In the genomic region with DNA sequence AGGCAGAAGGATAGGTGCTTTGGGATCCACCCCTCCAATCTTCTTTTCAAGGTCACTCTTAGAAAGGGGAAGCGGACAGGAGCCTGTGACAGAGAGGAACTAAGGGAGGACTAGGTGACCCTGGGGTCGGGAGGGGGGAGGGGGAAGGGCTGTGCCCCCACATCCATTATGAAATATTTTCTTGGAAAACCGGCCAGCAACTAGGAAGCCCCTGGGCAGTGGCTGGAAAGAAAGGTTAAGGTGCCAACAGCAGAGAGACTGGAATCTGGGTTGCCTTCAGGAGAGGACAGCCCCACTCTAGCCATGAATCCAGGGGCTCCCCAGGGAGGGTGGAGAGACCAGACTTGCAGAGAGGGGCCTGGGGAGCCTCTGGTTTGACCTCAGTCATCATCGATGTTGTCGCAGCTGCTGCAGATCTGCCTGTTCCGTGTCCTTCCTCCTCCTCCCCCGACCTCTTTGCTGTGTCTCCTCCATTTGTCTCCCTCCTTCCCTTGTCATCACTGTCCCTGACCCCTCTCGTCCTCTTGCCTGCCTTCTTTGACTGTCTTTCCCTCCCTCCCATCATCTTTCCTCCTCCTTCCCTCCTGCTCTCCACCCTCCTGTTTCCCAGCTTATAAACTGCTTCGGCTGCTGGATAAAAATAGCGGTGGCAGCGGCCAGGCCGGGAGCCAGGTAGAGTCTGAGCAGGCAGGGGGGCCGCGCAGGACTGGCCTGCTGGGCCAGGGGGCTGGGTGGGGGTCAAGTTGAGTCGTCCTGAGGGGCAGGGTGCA, we compare ENCODE assay signal across 7 cellular contexts. TPM values are rescaled to one million over a fixed set of nuclear protein-coding genes. Genes with fewer than 3 reads are reported as not detected.
DNase-seq lines count a peak whose midpoint lies in the region; ATAC-seq and TF ChIP-seq lines count a peak whose summit lies in the region.
"Had no signal": no experiment of that assay in that cellular context is flagged by ENCODE, and none has a peak within 500 bp of the region (broad histone marks: within the 10 kb centered on the region; RNA-seq: fewer than 3 reads in every experiment).

No MANE protein-coding gene starts in this region.

- H2BK15ac ChIP-seq in IMR-90 (ENCODE audit: low read depth, low read length) = no peak overlapping the region

- no peak overlapping the region for H2AK9ac ChIP-seq in IMR-90 (replicated peaks; ENCODE audit: low read depth, low read length, poor library complexity)

- no peaks in the 10 kb centered on the region for H4K20me1 ChIP-seq in IMR-90 (ENCODE audit: insufficient read depth, low read length)
- H4K20me1 ChIP-seq in mammary epithelial cell (ENCODE audit: insufficient read depth, low read length) = no peaks in the 10 kb centered on the region
- no peaks in the 10 kb centered on the region for H4K20me1 ChIP-seq in osteoblast (ENCODE audit: insufficient read depth, low read length)

- no peak overlapping the region for H3K4me3 ChIP-seq in IMR-90 (ENCODE audit: insufficient read depth, low read depth, low read length)
- H3K4me3 ChIP-seq in mammary epithelial cell (replicated peaks in 1 of 3; ENCODE audit: insufficient read depth in 1 of 3, low read depth in 2 of 3, low read length in 3 of 3) = peak overlapping the region in 1 of 3 experiments; percentile 22
- H3K4me3 ChIP-seq in osteoblast (ENCODE audit: insufficient read depth, low read length) = no peak overlapping the region

- CTCF ChIA-PET in IMR-90 (lab: Yijun Ruan, JAX) = no interaction called here
- CTCF ChIA-PET in mammary epithelial cell (lab: Charles Lee; ENCODE audit: low non-redundant PET) = no interaction called here

- H3K4me1 ChIP-seq in IMR-90 (ENCODE audit: control insufficient read depth, insufficient read depth, low read length) (peaks cover 12% of the 10 kb centered on the region), mammary epithelial cell (ENCODE audit: insufficient read depth, low read length) (peaks cover 74% of the 10 kb centered on the region), osteoblast (ENCODE audit: insufficient read depth, low read length) (peaks cover 31% of the 10 kb centered on the region)

- TF ChIP-seq CTCF in IMR-90 (conservative IDR thresholded peaks at IDR 0.05; ENCODE audit: low read depth, low read length) (no peak), mammary epithelial cell (conservative IDR thresholded peaks at IDR 0.05 in 1 of 2, IDR thresholded peaks at IDR 0.05 in 1 of 2; ENCODE audit: extremely low read depth in 1 of 2, insufficient read depth in 1 of 2, low read depth in 1 of 2, low read length in 2 of 2) (no peak), osteoblast (IDR thresholded peaks at IDR 0.05; ENCODE audit: extremely low read depth, low read depth, low read length) (no peak)

- no peak overlapping the region for H2BK120ac ChIP-seq in IMR-90 (ENCODE audit: low read depth, low read length)

- no peak overlapping the region for H2AK5ac ChIP-seq in IMR-90 (ENCODE audit: low read depth, low read length)

- dilution Hi-C loops in IMR-90 (cut with HindIII; ENCODE audit: low sequenced_read_pairs, unreplicated experiment) = no loop called here
- dilution Hi-C loops in mammary epithelial cell (cut with HindIII; ENCODE audit: low sequenced_read_pairs) = no loop called here

- H3K9me1 ChIP-seq in IMR-90 (ENCODE audit: insufficient read depth, low read length) = no peaks in the 10 kb centered on the region

- no TSS peak for BruUV-seq in IMR-90 (replicated peaks; lab: Mats Ljungman, UMichigan)
- BruUV-seq in mammary epithelial cell (replicated peaks; lab: Mats Ljungman, UMichigan) = no TSS peak

- peak overlapping the region; percentile 40 for H2AFZ ChIP-seq in IMR-90 (replicated peaks; ENCODE audit: low read length, poor library complexity)
- H2AFZ ChIP-seq in mammary epithelial cell (ENCODE audit: low read depth, low read length) = peak overlapping the region; percentile 40
- peak overlapping the region; percentile 62 for H2AFZ ChIP-seq in osteoblast (ENCODE audit: low read length)

- intact Hi-C loops in IMR-90 (cut with micrococcal nuclease) (no loop called here), mammary epithelial cell (cut with micrococcal nuclease) (no loop called here)

- H3K79me1 ChIP-seq in IMR-90 (ENCODE audit: low read depth in 1 of 2, low read length in 2 of 2) = peaks cover 0 to 8% of the 10 kb centered on the region in 2 experiments; a peak in 1 of 4 replicates

- in situ Hi-C loops in IMR-90 (cut with MboI; ENCODE audit: low sequenced_read_pairs) (no loop called here), mammary epithelial cell (cut with MboI; ENCODE audit: low sequenced_read_pairs in 2 of 2) (loop anchor here in 1 of 2 donors (25.0 kb wide), 1 partner anchor 139 kb away; no protein-coding TSS in a partner anchor), ACHN (cut with HindIII; ENCODE audit: low pct_ligation_motif_present, low pct_unique_long_range_greater_than_20kb, low sequenced_read_pairs) (no loop called here)

- H3K23ac ChIP-seq in IMR-90 (ENCODE audit: low read depth, low read length) = no peak overlapping the region

- DNase-seq in IMR-90 (no peak), mammary epithelial cell (no peak), osteoblast (ENCODE audit: insufficient read length, low spot score, missing footprints) (peak; percentile 83), ACHN (no peak)
- DNase-seq: NCI-H2029 treated with DMSO at 0.1 percent for 48 hours had no signal

- WGBS in IMR-90 (ENCODE audit: extremely low coverage in 2 of 2, insufficient read length in 1 of 2), 2 experiments = 70% methylated on average over 2 of the region's 15 CpGs; no CpG with 5 or more reads in 1 of the 2 experiments
- 15% methylated on average over 3 of the region's 15 CpGs for WGBS in mammary epithelial cell (ENCODE audit: low coverage, missing lambda C conversion rate)

- H3K9me3 ChIP-seq in IMR-90 (ENCODE audit: control insufficient read depth, insufficient read depth, low read length) (no peaks in the 10 kb centered on the region), mammary epithelial cell (replicated peaks; ENCODE audit: insufficient read depth, low read length) (no peaks in the 10 kb centered on the region), osteoblast (ENCODE audit: low read depth, low read length) (no peaks in the 10 kb centered on the region)

- no peak overlapping the region for H3K9ac ChIP-seq in IMR-90 (ENCODE audit: low read depth, low read length)
- H3K9ac ChIP-seq in mammary epithelial cell (ENCODE audit: insufficient read depth, low read length) = peak overlapping the region; percentile 40

- no peak for TF ChIP-seq POLR2A in IMR-90 (IDR thresholded peaks at IDR 0.05; ENCODE audit: low read depth, low read length)

- H4K5ac ChIP-seq in IMR-90 (ENCODE audit: low read depth, low read length) = no peak overlapping the region

- ATAC-seq in IMR-90 (ENCODE audit: low read depth) = no peak
- ATAC-seq in GM18868 (IDR thresholded peaks at IDR 0.05; ENCODE audit: unreplicated experiment) = no peak
- no peak for ATAC-seq in GM18861 (IDR thresholded peaks at IDR 0.05; ENCODE audit: unreplicated experiment)

- H2BK20ac ChIP-seq in IMR-90 (ENCODE audit: low read depth, low read length) = no peak overlapping the region

- H3K18ac ChIP-seq in IMR-90 (ENCODE audit: low read depth, low read length) = no peak overlapping the region

- POLR2A ChIA-PET in IMR-90 (lab: Charles Lee; ENCODE audit: unreplicated experiment) = no interaction called here

- H3K79me2 ChIP-seq in mammary epithelial cell (ENCODE audit: insufficient read depth, low read length) = peaks cover 46% of the 10 kb centered on the region
- H3K79me2 ChIP-seq in osteoblast (ENCODE audit: insufficient read depth, low read length) = peaks cover 20% of the 10 kb centered on the region

- H3K14ac ChIP-seq in IMR-90 (replicated peaks; ENCODE audit: low read depth, low read length) = no peak overlapping the region

- no peak overlapping the region for H3K4ac ChIP-seq in IMR-90 (ENCODE audit: low read depth, low read length)

- no peak for TF ChIP-seq RAD21 in IMR-90 (IDR thresholded peaks at IDR 0.05; ENCODE audit: low read length)

- H3K36me3 ChIP-seq in IMR-90 (ENCODE audit: control insufficient read depth, insufficient read depth, low read length) = no peaks in the 10 kb centered on the region
- H3K36me3 ChIP-seq in mammary epithelial cell (ENCODE audit: insufficient read depth, low read length) = peaks cover 2% of the 10 kb centered on the region
- no peaks in the 10 kb centered on the region for H3K36me3 ChIP-seq in osteoblast (ENCODE audit: insufficient read depth, low read length)

- H3K56ac ChIP-seq in IMR-90 (ENCODE audit: extremely low read depth, insufficient read depth, low read length) = no peak overlapping the region

- H3K27me3 ChIP-seq in IMR-90 (ENCODE audit: control insufficient read depth, insufficient read depth, low read length) (no peaks in the 10 kb centered on the region), mammary epithelial cell (ENCODE audit: insufficient read depth, low read length) (no peaks in the 10 kb centered on the region), osteoblast (ENCODE audit: insufficient read depth, low read length) (no peaks in the 10 kb centered on the region)

- H4K8ac ChIP-seq in IMR-90 (ENCODE audit: low read depth in 2 of 2, low read length in 2 of 2) = no peak overlapping the region

- no peak overlapping the region for H4K91ac ChIP-seq in IMR-90 (ENCODE audit: insufficient read depth, low read depth, low read length)

- H2BK5ac ChIP-seq in IMR-90 (ENCODE audit: low read depth, low read length, poor library complexity, severe bottlenecking) = no peak overlapping the region

- H3K4me2 ChIP-seq in IMR-90 (ENCODE audit: low read depth, low read length) = no peak overlapping the region
- peak overlapping the region; percentile 64 for H3K4me2 ChIP-seq in mammary epithelial cell (ENCODE audit: insufficient read depth, low read depth, low read length)
- no peak overlapping the region for H3K4me2 ChIP-seq in osteoblast (ENCODE audit: insufficient read depth, low read length)

- H3K27ac ChIP-seq in IMR-90 (ENCODE audit: insufficient read depth, low read length) (no peak overlapping the region), mammary epithelial cell (ENCODE audit: insufficient read depth, low read depth, low read length) (peak overlapping the region; percentile 2), osteoblast (ENCODE audit: low read depth, low read length) (no peak overlapping the region)

RNA-seq across cellular contexts. Expression of gene SLC29A1, which starts 3.2 kb away (rescaled TPM):
- total RNA-seq in IMR-90 (2012; rRNA removed) = 4.1 and 4.7 TPM in 2 replicates
- 22.1 and 23.2 TPM in 2 replicates for polyA plus RNA-seq in IMR-90 (2012; rRNA removed)
- 20.7 and 23.2 TPM in 2 replicates for polyA plus RNA-seq in IMR-90 (2012; cell fraction: cytosol; rRNA removed)
- polyA plus RNA-seq in IMR-90 (2012; cell fraction: nucleus; rRNA removed; ENCODE audit: low replicate concordance) = 33.9 and 57.0 TPM in 2 replicates
- 10 to 100 TPM; 45.7 to 55.5 TPM for total RNA-seq in mammary epithelial cell
- 156 TPM for polyA plus RNA-seq in mammary epithelial cell
- polyA minus RNA-seq in mammary epithelial cell = 157 TPM
- total RNA-seq in osteoblast = 8.0 and 10.0 TPM in 2 replicates

RNA-seq across cellular contexts. Expression of gene MYMX, which starts 9.8 kb away (rescaled TPM):
- total RNA-seq in IMR-90 (2012; rRNA removed) = not detected in 2 replicates
- not detected in 2 replicates for polyA plus RNA-seq in IMR-90 (2012; rRNA removed)
- polyA plus RNA-seq in IMR-90 (2012; cell fraction: cytosol; rRNA removed) = not detected in 2 replicates
- polyA plus RNA-seq in IMR-90 (2012; cell fraction: nucleus; rRNA removed; ENCODE audit: low replicate concordance) = not detected in 2 replicates
- under 1 TPM in 1 of 2 donors, not detected in 1; 0.17 TPM for total RNA-seq in mammary epithelial cell
- polyA plus RNA-seq in mammary epithelial cell = 0.12 TPM
- polyA minus RNA-seq in mammary epithelial cell = not detected
- total RNA-seq in osteoblast = not detected in 2 replicates

RNA-seq across cellular contexts. Expression of gene HSP90AB1, which starts 20.3 kb away (rescaled TPM):
- 1,307 and 1,440 TPM in 2 replicates for total RNA-seq in IMR-90 (2012; rRNA removed)
- 771 and 887 TPM in 2 replicates for polyA plus RNA-seq in IMR-90 (2012; rRNA removed)
- polyA plus RNA-seq in IMR-90 (2012; cell fraction: cytosol; rRNA removed) = 246 and 656 TPM in 2 replicates
- polyA plus RNA-seq in IMR-90 (2012; cell fraction: nucleus; rRNA removed; ENCODE audit: low replicate concordance) = 158 and 414 TPM in 2 replicates
- total RNA-seq in mammary epithelial cell = 100 to 1,000 TPM; 872 to 986 TPM
- polyA plus RNA-seq in mammary epithelial cell = 1,054 TPM
- polyA minus RNA-seq in mammary epithelial cell = 1,190 TPM
- total RNA-seq in osteoblast = 676 and 702 TPM in 2 replicates

RNA-seq across cellular contexts. Expression of gene SLC35B2, which starts 30.8 kb away (rescaled TPM):
- total RNA-seq in IMR-90 (2012; rRNA removed) (41.7 and 51.4 TPM in 2 replicates), mammary epithelial cell (10 to 100 TPM; 72.6 to 76.3 TPM), osteoblast (86.0 and 94.1 TPM in 2 replicates)
- polyA plus RNA-seq in IMR-90 (2012; rRNA removed) (89.9 and 94.8 TPM in 2 replicates), mammary epithelial cell (134 TPM)
- polyA plus RNA-seq in IMR-90 (2012; cell fraction: cytosol; rRNA removed) = 91.0 and 123 TPM in 2 replicates
- 64.5 and 76.3 TPM in 2 replicates for polyA plus RNA-seq in IMR-90 (2012; cell fraction: nucleus; rRNA removed; ENCODE audit: low replicate concordance)
- 104 TPM for polyA minus RNA-seq in mammary epithelial cell

RNA-seq across cellular contexts. Expression of gene NFKBIE, which starts 38.8 kb away (rescaled TPM):
- total RNA-seq in IMR-90 (2012; rRNA removed) (7.5 and 7.9 TPM in 2 replicates), mammary epithelial cell (10 to 100 TPM in 1 of 2 donors, 1 to 10 TPM in 1; 4.7 to 10.4 TPM), osteoblast (3.2 and 4.7 TPM in 2 replicates)
- polyA plus RNA-seq in IMR-90 (2012; rRNA removed) (13.0 and 16.7 TPM in 2 replicates), mammary epithelial cell (6.6 TPM)
- polyA plus RNA-seq in IMR-90 (2012; cell fraction: cytosol; rRNA removed) = 17.6 and 22.6 TPM in 2 replicates
- 14.5 and 23.0 TPM in 2 replicates for polyA plus RNA-seq in IMR-90 (2012; cell fraction: nucleus; rRNA removed; ENCODE audit: low replicate concordance)
- polyA minus RNA-seq in mammary epithelial cell = 2.8 TPM
